In genomic region chr7:83931968-83932367, GRCh38 we compare ENCODE assay signal across 11 cellular contexts.
"Had no signal": no experiment of that assay in that cellular context is flagged by ENCODE, and none has a peak within 500 bp of the region (broad histone marks: within the 10 kb centered on the region; RNA-seq: fewer than 3 reads in every experiment).

No MANE protein-coding gene starts in this region.

- H3K4me1 ChIP-seq: HAP-1 had no signal

- ATAC-seq: HCT116, HepG2 had no signal

- H3K9ac ChIP-seq: GM23248, KMS-11 had no signal

- H3K27ac ChIP-seq: GM23248, KMS-11 had no signal

- H3K36me3 ChIP-seq: HAP-1 had no signal

- H3K27ac Mint-ChIP-seq: HFFc6, IgD-negative memory B cell had no signal

- H3K4me3 Mint-ChIP-seq: HFFc6, IgD-negative memory B cell had no signal

- H3K4me1 Mint-ChIP-seq: IgD-negative memory B cell had no signal

- H3K9me3 Mint-ChIP-seq: HFFc6 had no signal

- H3K4me2 ChIP-seq: KMS-11 had no signal

- H3K36me3 Mint-ChIP-seq: IgD-negative memory B cell had no signal

- DNase-seq: GM23248, GOT3, H7, HFFc6, Karpas-422, KBM-7 had no signal

- FAIRE-seq: HepG2 had no signal

- H3K4me3 ChIP-seq: GM23248, HAP-1 had no signal

- H3K9me3 ChIP-seq: HAP-1 had no signal

- H3K27me3 Mint-ChIP-seq: IgD-negative memory B cell had no signal

- H2AFZ ChIP-seq: GM23248 had no signal
